1 cellular context compared by ENCODE assay signal in genomic region chr11:83061883-83062282, GRCh38.
TF ChIP-seq lines count a peak whose summit lies in the region.

No MANE protein-coding gene starts in this region.

TF ChIP-seq in GM12878, 131 proteins besides CTCF, POLR2A, EP300 and RAD21 (continued from another document and continues in another):
- TF ChIP-seq ZBTB40 (IDR thresholded peaks at IDR 0.05; ENCODE audit: borderline replicate concordance): no peak
- peak; percentile 80 for TF ChIP-seq NFIC (IDR thresholded peaks at IDR 0.05; ENCODE audit: low read depth, low read length)
- TF ChIP-seq ZBTB11 (CRISPR knock-in tag; IDR thresholded peaks at IDR 0.05): no peak
- TF ChIP-seq PAX5 (IDR thresholded peaks at IDR 0.05; ENCODE audit: borderline replicate concordance, low read depth, low read length): peak; percentile 36; the same call in 1 of the 2 replicates
- TF ChIP-seq BHLHE40 (IDR thresholded peaks at IDR 0.05; ENCODE audit: borderline replicate concordance in 1 of 2, low read depth in 2 of 2, low read length in 1 of 2): peak in 1 of 2 experiments; percentile 62; a peak in 1 of 4 replicates
- no peak for TF ChIP-seq RB1 (IDR thresholded peaks at IDR 0.05; ENCODE audit: borderline replicate concordance)
- TF ChIP-seq SP1 (IDR thresholded peaks at IDR 0.05; ENCODE audit: low read depth, low read length): no peak
- TF ChIP-seq BRCA1 (IDR thresholded peaks at IDR 0.05; ENCODE audit: low read depth, low read length): no peak
- TF ChIP-seq USF1 (IDR thresholded peaks at IDR 0.05; ENCODE audit: borderline replicate concordance, extremely low read length, insufficient read depth, low read depth, low read length): no peak
- no peak for TF ChIP-seq SMC3 (IDR thresholded peaks at IDR 0.05; ENCODE audit: borderline replicate concordance, low read length)
- no peak for TF ChIP-seq PKNOX1 (IDR thresholded peaks at IDR 0.05)
- peak; percentile 92 for TF ChIP-seq STAT3 (IDR thresholded peaks at IDR 0.05; ENCODE audit: low read depth, low read length)
- no peak for TF ChIP-seq ZBTB4 (CRISPR knock-in tag; IDR thresholded peaks at IDR 0.05)
- TF ChIP-seq YBX1 (IDR thresholded peaks at IDR 0.05): no peak
- no peak for TF ChIP-seq HSF1 (IDR thresholded peaks at IDR 0.05; ENCODE audit: low read depth, low read length)
- TF ChIP-seq ZBTB33 (IDR thresholded peaks at IDR 0.05): no peak
- TF ChIP-seq ZZZ3 (IDR thresholded peaks at IDR 0.05; ENCODE audit: control insufficient read depth, insufficient read length, low read depth): no peak
- TF ChIP-seq CEBPB (IDR thresholded peaks at IDR 0.05; ENCODE audit: borderline replicate concordance in 1 of 2, low read depth in 2 of 2, low read length in 2 of 2): 0 out of 4 replicates have a peak, but pooled peaks of 1 of the 2 experiments have one; percentile 22
- TF ChIP-seq RELA (IDR thresholded peaks at IDR 0.05; ENCODE audit: borderline replicate concordance, partially characterized antibody): no peak
- TF ChIP-seq SREBF2 (IDR thresholded peaks at IDR 0.05; ENCODE audit: low read length): no peak
- TF ChIP-seq RUNX3 (IDR thresholded peaks at IDR 0.05; ENCODE audit: low read length): peak; percentile 79
- peak; percentile 91; the same call in 1 of the 2 replicates for TF ChIP-seq MTA3 (IDR thresholded peaks at IDR 0.05; ENCODE audit: borderline replicate concordance, low read length)
- no peak for TF ChIP-seq E4F1 (IDR thresholded peaks at IDR 0.05; ENCODE audit: borderline replicate concordance, partially characterized antibody)
- TF ChIP-seq MLLT1 (IDR thresholded peaks at IDR 0.05): peak; percentile 65; the same call in 1 of the 2 replicates
- TF ChIP-seq E2F4 (IDR thresholded peaks at IDR 0.05; ENCODE audit: low read depth, low read length): no peak
- no peak for TF ChIP-seq KDM1A (IDR thresholded peaks at IDR 0.05; ENCODE audit: borderline replicate concordance)
- no peak for TF ChIP-seq ZNF384 (IDR thresholded peaks at IDR 0.05; ENCODE audit: borderline replicate concordance, low read depth, low read length)
- no peak for TF ChIP-seq POLR2AphosphoS2 (IDR thresholded peaks at IDR 0.05; ENCODE audit: low read depth, low read length)
- no peak for TF ChIP-seq IRF5 (IDR thresholded peaks at IDR 0.05; ENCODE audit: borderline replicate concordance)
- no peak for TF ChIP-seq ZNF622 (IDR thresholded peaks at IDR 0.05)
